8 cellular contexts compared by ENCODE assay signal in genomic region chr17:69335018-69335417, GRCh38. TPM values are rescaled to one million over a fixed set of nuclear protein-coding genes. Genes with fewer than 3 reads are reported as not detected.
DNase-seq lines count a peak whose midpoint lies in the region; TF ChIP-seq lines count a peak whose summit lies in the region.

No MANE protein-coding gene starts in this region.

- CTCF ChIA-PET in AG04450 (lab: Charles Lee) (interaction anchor here (0.6 to 3.9 kb wide), 24 partner anchors 9 to 1217 kb away, joined by 3 to 80 read pairs (median 4); partner anchors contain the start of gene ABCA5), OCI-LY7 (lab: Charles Lee; ENCODE audit: unreplicated experiment) (interaction anchor here (0.6 kb wide), 1 partner anchor 65 kb away, joined by 3 read pairs; no protein-coding TSS in a partner anchor)

- POLR2A ChIA-PET in AG04450 (lab: Yijun Ruan, JAX) = no interaction called here
- POLR2A ChIA-PET in OCI-LY7 (lab: Charles Lee) = interaction anchor here (0.5 to 3.1 kb wide), 17 partner anchors 9 to 1927 kb away, joined by 3 to 21 read pairs (median 3); partner anchors contain the start of gene ABCA5

- H3K4me3 ChIP-seq in AG04450 (ENCODE audit: low read depth, low read length) = no peak overlapping the region
- H3K4me3 ChIP-seq in OCI-LY7 (ENCODE audit: low read depth, low read length, poor library complexity, severe bottlenecking) = no peak overlapping the region
- no peak overlapping the region for H3K4me3 ChIP-seq in fibroblast of pulmonary artery (replicated peaks; ENCODE audit: low read depth, low read length)
- no peak overlapping the region for H3K4me3 ChIP-seq in tibial nerve

- H3K79me2 ChIP-seq in OCI-LY7 (ENCODE audit: insufficient read depth, low read depth, low read length) = no peaks in the 10 kb centered on the region

- in situ Hi-C loops in GM13976 (cut with MboI; ENCODE audit: low sequenced_read_pairs, unreplicated experiment) = no loop called here

- H3K36me3 ChIP-seq in OCI-LY7 (ENCODE audit: insufficient read depth, low read length) (no peaks in the 10 kb centered on the region), tibial nerve (no peaks in the 10 kb centered on the region)

- no peaks in the 10 kb centered on the region for H3K9me2 ChIP-seq in OCI-LY7 (ENCODE audit: insufficient read depth, low read length)

- no peaks in the 10 kb centered on the region for H4K20me1 ChIP-seq in OCI-LY7 (ENCODE audit: insufficient read depth, low read length)

- H3K27me3 ChIP-seq in AG04450 (ENCODE audit: control insufficient read depth, insufficient read depth, low read length) (no peaks in the 10 kb centered on the region), tibial nerve (no peaks in the 10 kb centered on the region)

- no peak overlapping the region for H3K4me2 ChIP-seq in OCI-LY7 (ENCODE audit: low read length)

- H3K4me1 ChIP-seq in OCI-LY7 (ENCODE audit: insufficient read depth, low read length, poor library complexity, severe bottlenecking) (no peaks in the 10 kb centered on the region), tibial nerve (no peaks in the 10 kb centered on the region)

- DNase-seq in AG04450 (ENCODE audit: low read depth, low spot score) (no peak), GM13976 (ENCODE audit: low spot score) (peak; percentile 22), OCI-LY7 (ENCODE audit: low spot score) (peak; percentile 62), fibroblast of pulmonary artery (ENCODE audit: low read depth) (peak; percentile 65), tibial nerve (ENCODE audit: low spot score in 2 of 2) (no peak), NCI-H1092 (lab: John Stamatoyannopoulos, UW) (no peak), mesenteric fat pad (ENCODE audit: low spot score) (no peak)
- DNase-seq in activated effector memory CD4-positive, alpha-beta T cell treated with Interleukin-2 at 50 U/mL for 16 hours = no peak

- no peak for TF ChIP-seq EP300 in tibial nerve (IDR thresholded peaks at IDR 0.05)

- no peak overlapping the region for H2AFZ ChIP-seq in OCI-LY7 (ENCODE audit: low read length)

- peak; percentile 49 for TF ChIP-seq CTCF in AG04450 (IDR thresholded peaks at IDR 0.05; ENCODE audit: low read depth, low read length)
- TF ChIP-seq CTCF in GM13976 (IDR thresholded peaks at IDR 0.05; ENCODE audit: borderline replicate concordance, control extremely low read depth, extremely low read depth, insufficient read depth, missing control alignments) = no peak
- TF ChIP-seq CTCF in OCI-LY7 (conservative IDR thresholded peaks at IDR 0.05; ENCODE audit: low read length) = peak; percentile 80
- TF ChIP-seq CTCF in fibroblast of pulmonary artery (IDR thresholded peaks at IDR 0.05; ENCODE audit: low read length, missing control alignments) = peak; percentile 59
- TF ChIP-seq CTCF in tibial nerve (IDR thresholded peaks at IDR 0.05) = peak in 4 of 5 experiments; percentile 20 to 37 (median 28)

- BruUV-seq in OCI-LY7 (replicated peaks; lab: Mats Ljungman, UMichigan) = no TSS peak

- H3K27ac ChIP-seq in AG04450 (ENCODE audit: low read depth, low read length) (no peak overlapping the region), OCI-LY7 (ENCODE audit: low read depth, low read length, poor library complexity, severe bottlenecking) (no peak overlapping the region), tibial nerve (no peak overlapping the region)

- intact Hi-C loops in OCI-LY7 (cut with micrococcal nuclease; ENCODE audit: unreplicated experiment) = loop anchor here (1.0 to 5.0 kb wide), 2 partner anchors 57 to 188 kb away; no protein-coding TSS in a partner anchor

- no peak for TF ChIP-seq POLR2A in tibial nerve (IDR thresholded peaks at IDR 0.05)

- 19 to 20% methylated on average over 2 of the region's 2 CpGs for WGBS in tibial nerve, 2 donors

- H3K9me3 ChIP-seq in AG04450 (ENCODE audit: control insufficient read depth, insufficient read depth, low read length) = no peaks in the 10 kb centered on the region
- no peaks in the 10 kb centered on the region for H3K9me3 ChIP-seq in OCI-LY7 (ENCODE audit: low read length)
- peaks cover 0 to 5% (median 0%) of the 10 kb centered on the region in 4 donors for H3K9me3 ChIP-seq in tibial nerve

RNA-seq across cellular contexts. Expression of gene ABCA5, which starts 8.1 kb away (rescaled TPM):
- 5.0 and 8.1 TPM in 2 replicates for polyA plus RNA-seq in AG04450 (2011; rRNA removed)
- polyA minus RNA-seq in AG04450 (2011; rRNA and poly(A)+ RNA removed) = 4.0 and 6.7 TPM in 2 replicates
- 14.7 and 15.1 TPM in 2 replicates for total RNA-seq in OCI-LY7 (2014; rRNA removed; shearing (Covaris generic))
- total RNA-seq in OCI-LY7 (2022) (25.3 and 26.1 TPM in 2 replicates), tibial nerve (10 to 100 TPM; 37.5 to 79.0 (median 58.2) TPM), mesenteric fat pad (73.8 TPM)

Comparison
In these comparisons a context has a peak if more than half of its experiments do, and no peak if none do; other contexts are left out.
1. DNase-seq: peak in GM13976 (single experiment), OCI-LY7 (single experiment) and fibroblast of pulmonary artery (single experiment); none in AG04450 (single experiment), tibial nerve (0 of 2), NCI-H1092 (single experiment), activated effector memory CD4-positive, alpha-beta T cell treated with Interleukin-2 at 50 U/mL for 16 hours (single experiment) and mesenteric fat pad (single experiment).